In the genomic region with DNA sequence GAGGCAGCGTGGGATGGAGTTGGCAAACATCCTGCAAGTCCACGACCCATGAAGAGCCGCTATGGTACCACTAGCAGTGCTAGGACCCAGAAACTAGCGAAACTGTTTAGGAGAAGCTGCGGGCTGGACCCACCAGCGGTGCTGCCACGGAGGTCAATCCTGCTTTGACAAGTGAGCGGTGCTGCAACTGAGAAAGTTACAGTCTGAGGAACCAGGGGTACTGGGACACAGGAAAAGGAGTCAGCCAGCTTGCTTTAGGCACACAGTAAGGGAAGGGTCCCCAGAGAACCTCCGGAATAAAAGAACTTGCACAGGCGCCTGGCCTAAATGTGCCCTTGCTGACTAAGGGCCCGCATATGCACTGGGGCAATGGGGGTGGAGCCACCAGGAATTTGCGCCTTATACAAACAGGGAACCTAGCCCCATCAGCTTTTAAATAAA, we compare ENCODE assay signal across 9 cellular contexts.
DNase-seq lines count a peak whose midpoint lies in the region; ATAC-seq and TF ChIP-seq lines count a peak whose summit lies in the region.
"Had no signal": no experiment of that assay in that cellular context is flagged by ENCODE, and none has a peak within 500 bp of the region (broad histone marks: within the 10 kb centered on the region; RNA-seq: fewer than 3 reads in every experiment).

No MANE protein-coding gene starts in this region.

- H3K9me2 ChIP-seq in Loucy (replicated peaks; ENCODE audit: low read depth, low read length) = no peaks in the 10 kb centered on the region

- TF ChIP-seq CTCF in Loucy (conservative IDR thresholded peaks at IDR 0.05; ENCODE audit: low read length) (no peak), cardiac fibroblast (IDR thresholded peaks at IDR 0.05; ENCODE audit: low read depth, low read length) (no peak), GM10266 (IDR thresholded peaks at IDR 0.05; ENCODE audit: control insufficient read depth, insufficient read depth, low read depth, missing control alignments) (no peak)

- peaks cover 6% of the 10 kb centered on the region; the same call in 1 of the 2 replicates for H3F3A ChIP-seq in Loucy (ENCODE audit: low read depth)

- H4K20me1 ChIP-seq in BLaER1 (no peaks in the 10 kb centered on the region), Loucy (ENCODE audit: insufficient read depth, low read length, poor library complexity, severe bottlenecking) (no peaks in the 10 kb centered on the region)

- H3K27me3 ChIP-seq in BLaER1 (no peaks in the 10 kb centered on the region), Loucy (ENCODE audit: insufficient read depth, low read length, poor library complexity, severe bottlenecking) (no peaks in the 10 kb centered on the region), mucosa of rectum (ENCODE audit: control insufficient read depth in 2 of 2, insufficient read depth in 2 of 2, low read length in 2 of 2) (no peaks in the 10 kb centered on the region)

- H3K36me3 ChIP-seq in BLaER1 (no peaks in the 10 kb centered on the region), Loucy (ENCODE audit: insufficient read depth, low read length) (no peaks in the 10 kb centered on the region), mucosa of rectum (ENCODE audit: control insufficient read depth in 2 of 2, insufficient read depth in 2 of 2, low read length in 2 of 2) (no peaks in the 10 kb centered on the region)

- DNase-seq in cardiac fibroblast (ENCODE audit: low read depth in 2 of 2) (peak; percentile 21 to 69), GM10266 (ENCODE audit: extremely low spot score) (no peak), NCI-H146 treated with DMSO at 0.1 percent for 48 hours (lab: John Stamatoyannopoulos, UW; ENCODE audit: unreplicated experiment) (no peak), AG20443 (ENCODE audit: low spot score) (no peak)
- DNase-seq: NCI-H1694 treated with DMSO at 0.1 percent for 48 hours had no signal

- H2AFZ ChIP-seq in Loucy (ENCODE audit: low read length) = no peak overlapping the region

- H3K79me2 ChIP-seq in Loucy (ENCODE audit: insufficient read depth, low read length) = peaks cover 87% of the 10 kb centered on the region

- H3K4me2 ChIP-seq in BLaER1 (peak overlapping the region; percentile 98), Loucy (ENCODE audit: low read depth, low read length, poor library complexity, severe bottlenecking) (peak overlapping the region; percentile 98)

- ATAC-seq in HG03097 (IDR thresholded peaks at IDR 0.05; ENCODE audit: low FRiP score, unreplicated experiment) = no peak

- H3K4me3 ChIP-seq in BLaER1 (peak overlapping the region; percentile 82), Loucy (ENCODE audit: low read length, poor library complexity, severe bottlenecking) (peak overlapping the region; percentile 100), cardiac fibroblast (replicated peaks in 1 of 2; ENCODE audit: low read depth in 2 of 2, low read length in 2 of 2) (no peak overlapping the region), mucosa of rectum (ENCODE audit: low read length in 2 of 2) (peak overlapping the region; percentile 87 to 99)

- H3K27ac ChIP-seq in BLaER1 (peak overlapping the region; percentile 97), mucosa of rectum (ENCODE audit: low read depth in 2 of 2, low read length in 2 of 2) (peak overlapping the region in 1 of 2 donors; percentile 99)

- 0 out of 2 replicates have a peak, but pooled peaks cover 1% of the 10 kb centered on the region for H3K9me3 ChIP-seq in BLaER1
- no peaks in the 10 kb centered on the region for H3K9me3 ChIP-seq in Loucy (ENCODE audit: insufficient read depth, low read depth, low read length)
- H3K9me3 ChIP-seq in mucosa of rectum (ENCODE audit: control insufficient read depth in 2 of 2, low read length in 2 of 2) = no peaks in the 10 kb centered on the region

- H3K4me1 ChIP-seq in BLaER1 = peaks cover 28% of the 10 kb centered on the region
- peaks cover 22% of the 10 kb centered on the region for H3K4me1 ChIP-seq in Loucy (ENCODE audit: insufficient read depth, low read length, poor library complexity, severe bottlenecking)
- peaks cover 19 to 20% of the 10 kb centered on the region in 2 donors for H3K4me1 ChIP-seq in mucosa of rectum (ENCODE audit: control insufficient read depth in 2 of 2, insufficient read depth in 2 of 2, low read length in 2 of 2)

- peak overlapping the region; percentile 7; the same call in 1 of the 2 replicates for H3K9ac ChIP-seq in BLaER1
- H3K9ac ChIP-seq in Loucy (ENCODE audit: low read depth, low read length, poor library complexity, severe bottlenecking) = peak overlapping the region; percentile 100
- H3K9ac ChIP-seq in mucosa of rectum (ENCODE audit: low read depth in 1 of 2, low read length in 2 of 2) = no peak overlapping the region

Comparison
In these comparisons a context has a peak if more than half of its experiments do, and no peak if none do; other contexts are left out.
1. H3K4me3 ChIP-seq: peak in BLaER1 (single experiment), Loucy (single experiment) and mucosa of rectum (2 of 2); none in cardiac fibroblast (0 of 2).
2. H3K9ac ChIP-seq: peak in BLaER1 (single experiment) and Loucy (single experiment); none in mucosa of rectum (0 of 2).
3. DNase-seq: peak in cardiac fibroblast (2 of 2); none in GM10266 (single experiment), NCI-H146 treated with DMSO at 0.1 percent for 48 hours (single experiment) and AG20443 (single experiment).